ENCODE assay signal across 1 cellular context in genomic region chr17:79796570-79797491, GRCh38.
A peak's percentile ranks its signal among the peaks of the same experiment; 100 is the strongest.
TF ChIP-seq lines count a peak whose summit lies in the region.

CBX8 (minus strand) TSS chr17:79797077; CDS start chr17:79796998, 79 bp downstream.

TF ChIP-seq in K562, 482 proteins besides CTCF, POLR2A, EP300 and RAD21 (continued from another document and continues in another):
- TF ChIP-seq RERE (CRISPR knock-in tag; IDR thresholded peaks at IDR 0.05; ENCODE audit: borderline replicate concordance) (no peak), USF2 (CRISPR knock-in tag; IDR thresholded peaks at IDR 0.05) (peak; percentile 68), MBD1 (CRISPR knock-in tag; IDR thresholded peaks at IDR 0.05) (no peak), RREB1 (CRISPR knock-in tag; IDR thresholded peaks at IDR 0.05) (0 out of 2 replicates have a peak, but pooled peaks have one; percentile 54), SREBF1 (IDR thresholded peaks at IDR 0.05; ENCODE audit: borderline replicate concordance, low read depth, low read length) (no peak), SRSF1 (IDR thresholded peaks at IDR 0.05; ENCODE audit: low read depth, low read length) (no peak), L3MBTL2 (IDR thresholded peaks at IDR 0.05) (no peak), PTBP1 (IDR thresholded peaks at IDR 0.05; ENCODE audit: low read depth, low read length) (no peak), LCOR (CRISPR knock-in tag; IDR thresholded peaks at IDR 0.05) (no peak), IFI16 (CRISPR knock-in tag; IDR thresholded peaks at IDR 0.05) (no peak), PYGO2 (tag; IDR thresholded peaks at IDR 0.05) (no peak), ID3 (CRISPR knock-in tag; IDR thresholded peaks at IDR 0.05) (no peak), ID3 (tag; IDR thresholded peaks at IDR 0.05) (no peak), THRAP3 (IDR thresholded peaks at IDR 0.05; ENCODE audit: borderline replicate concordance) (no peak), MTA1 (IDR thresholded peaks at IDR 0.05; ENCODE audit: borderline replicate concordance) (no peak), ZNF174 (CRISPR knock-in tag; IDR thresholded peaks at IDR 0.05) (no peak), MEF2D (tag; conservative IDR thresholded peaks at IDR 0.05; ENCODE audit: low read depth) (no peak), POLR2AphosphoS5 (IDR thresholded peaks at IDR 0.05; ENCODE audit: control insufficient read depth, insufficient read depth, low read depth, low read length) (peak; percentile 32; the same call in 1 of the 2 replicates), MTA2 (IDR thresholded peaks at IDR 0.05; ENCODE audit: low read depth) (no peak), EWSR1 (IDR thresholded peaks at IDR 0.05; ENCODE audit: borderline replicate concordance, low read depth, partially characterized antibody) (no peak), SNRNP70 (optimal IDR thresholded peaks at IDR 0.05; ENCODE audit: low read depth, low read length) (no peak), SP2 (IDR thresholded peaks at IDR 0.05; ENCODE audit: extremely low read depth, low read depth, low read length, poor library complexity, severe bottlenecking) (peak; percentile 62), ZC3H11A (IDR thresholded peaks at IDR 0.05; ENCODE audit: low read depth, low read length) (no peak), E2F3 (CRISPR knock-in tag; IDR thresholded peaks at IDR 0.05) (peak; percentile 47; the same call in 1 of the 2 replicates)
- TF ChIP-seq, protein P1, sequence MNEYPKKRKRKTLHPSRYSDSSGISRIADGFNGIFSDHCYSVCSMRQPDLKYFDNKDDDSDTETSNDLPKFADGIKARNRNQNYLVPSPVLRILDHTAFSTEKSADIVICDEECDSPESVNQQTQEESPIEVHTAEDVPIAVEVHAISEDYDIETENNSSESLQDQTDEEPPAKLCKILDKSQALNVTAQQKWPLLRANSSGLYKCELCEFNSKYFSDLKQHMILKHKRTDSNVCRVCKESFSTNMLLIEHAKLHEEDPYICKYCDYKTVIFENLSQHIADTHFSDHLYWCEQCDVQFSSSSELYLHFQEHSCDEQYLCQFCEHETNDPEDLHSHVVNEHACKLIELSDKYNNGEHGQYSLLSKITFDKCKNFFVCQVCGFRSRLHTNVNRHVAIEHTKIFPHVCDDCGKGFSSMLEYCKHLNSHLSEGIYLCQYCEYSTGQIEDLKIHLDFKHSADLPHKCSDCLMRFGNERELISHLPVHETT (CRISPR knock-in tag; conservative IDR thresholded peaks at IDR 0.05 in 1 of 2, IDR thresholded peaks at IDR 0.05 in 1 of 2), result peak in 1 of 2 experiments; percentile 84; a peak in 2 of 4 replicates
- TF ChIP-seq, protein P2, sequence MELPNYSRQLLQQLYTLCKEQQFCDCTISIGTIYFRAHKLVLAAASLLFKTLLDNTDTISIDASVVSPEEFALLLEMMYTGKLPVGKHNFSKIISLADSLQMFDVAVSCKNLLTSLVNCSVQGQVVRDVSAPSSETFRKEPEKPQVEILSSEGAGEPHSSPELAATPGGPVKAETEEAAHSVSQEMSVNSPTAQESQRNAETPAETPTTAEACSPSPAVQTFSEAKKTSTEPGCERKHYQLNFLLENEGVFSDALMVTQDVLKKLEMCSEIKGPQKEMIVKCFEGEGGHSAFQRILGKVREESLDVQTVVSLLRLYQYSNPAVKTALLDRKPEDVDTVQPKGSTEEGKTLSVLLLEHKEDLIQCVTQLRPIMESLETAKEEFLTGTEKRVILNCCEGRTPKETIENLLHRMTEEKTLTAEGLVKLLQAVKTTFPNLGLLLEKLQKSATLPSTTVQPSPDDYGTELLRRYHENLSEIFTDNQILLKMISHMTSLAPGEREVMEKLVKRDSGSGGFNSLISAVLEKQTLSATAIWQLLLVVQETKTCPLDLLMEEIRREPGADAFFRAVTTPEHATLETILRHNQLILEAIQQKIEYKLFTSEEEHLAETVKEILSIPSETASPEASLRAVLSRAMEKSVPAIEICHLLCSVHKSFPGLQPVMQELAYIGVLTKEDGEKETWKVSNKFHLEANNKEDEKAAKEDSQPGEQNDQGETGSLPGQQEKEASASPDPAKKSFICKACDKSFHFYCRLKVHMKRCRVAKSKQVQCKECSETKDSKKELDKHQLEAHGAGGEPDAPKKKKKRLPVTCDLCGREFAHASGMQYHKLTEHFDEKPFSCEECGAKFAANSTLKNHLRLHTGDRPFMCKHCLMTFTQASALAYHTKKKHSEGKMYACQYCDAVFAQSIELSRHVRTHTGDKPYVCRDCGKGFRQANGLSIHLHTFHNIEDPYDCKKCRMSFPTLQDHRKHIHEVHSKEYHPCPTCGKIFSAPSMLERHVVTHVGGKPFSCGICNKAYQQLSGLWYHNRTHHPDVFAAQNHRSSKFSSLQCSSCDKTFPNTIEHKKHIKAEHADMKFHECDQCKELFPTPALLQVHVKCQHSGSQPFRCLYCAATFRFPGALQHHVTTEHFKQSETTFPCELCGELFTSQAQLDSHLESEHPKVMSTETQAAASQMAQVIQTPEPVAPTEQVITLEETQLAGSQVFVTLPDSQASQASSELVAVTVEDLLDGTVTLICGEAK (IDR thresholded peaks at IDR 0.05), result peak; percentile 88
- TF ChIP-seq, protein P2 (CRISPR knock-in tag; IDR thresholded peaks at IDR 0.05), result no peak
